Comparison of ENCODE assay signal across 11 cellular contexts in the genomic region with DNA sequence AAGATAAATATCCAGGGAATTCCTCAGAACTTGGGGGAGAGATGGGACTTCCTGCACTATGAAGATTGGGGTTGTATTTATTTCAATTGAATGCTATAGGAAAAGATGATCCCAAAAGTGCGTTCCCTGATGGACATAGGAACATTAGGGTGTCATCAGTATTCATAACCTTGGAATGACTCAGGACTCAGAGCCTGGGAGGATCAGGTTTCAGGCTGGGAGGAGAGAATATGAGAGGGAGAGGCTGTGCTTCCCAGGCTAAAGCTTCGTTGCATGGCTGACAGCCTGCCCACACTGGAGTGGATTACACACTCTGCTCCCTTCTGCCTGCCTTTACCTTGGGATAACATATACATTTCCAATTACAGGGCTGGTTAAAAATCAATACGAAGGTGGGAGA.
DNase-seq lines count a peak whose midpoint lies in the region; ATAC-seq and TF ChIP-seq lines count a peak whose summit lies in the region.
"Had no signal": no experiment of that assay in that cellular context is flagged by ENCODE, and none has a peak within 500 bp of the region (broad histone marks: within the 10 kb centered on the region; RNA-seq: fewer than 3 reads in every experiment).

No MANE protein-coding gene starts in this region.

- H3K4me3 ChIP-seq in fibroblast of villous mesenchyme (ENCODE audit: low read depth, low read length) (no peak overlapping the region), spleen (no peak overlapping the region)
- H3K4me3 ChIP-seq: BLaER1 treated with 17β-estradiol and CSF1 and Interleukin-3, amounts not matched to agents 10 nM and 100 nM; heart right ventricle had no signal

- WGBS in spleen, 5 donors, result 44 to 64% (median 57%) methylated on average over 3 of the region's 3 CpGs

- TF ChIP-seq CTCF in fibroblast of villous mesenchyme (IDR thresholded peaks at IDR 0.05; ENCODE audit: insufficient read depth, low read depth, low read length) (no peak), spleen (IDR thresholded peaks at IDR 0.05 in 8 of 11, conservative IDR thresholded peaks at IDR 0.05 in 3 of 11) (no peak)

- peak; percentile 33 for DNase-seq in NCI-H2107 treated with DMSO at 0.1 percent for 48 hours (lab: John Stamatoyannopoulos, UW; ENCODE audit: unreplicated experiment)
- no peak for DNase-seq in NCI-H2107 (lab: John Stamatoyannopoulos, UW)
- peak; percentile 74 for DNase-seq in RPMI7951 (ENCODE audit: low read depth)
- peak; percentile 82 for DNase-seq in fibroblast of villous mesenchyme (ENCODE audit: low read depth)
- DNase-seq in spleen, result no peak
- no peak for DNase-seq in anterior cingulate cortex (lab: John Stamatoyannopoulos, UW)
- DNase-seq in left colon, result no peak
- DNase-seq: heart right ventricle, MM.1S had no signal

- peak overlapping the region in 5 of 8 donors; percentile 7 to 56 (median 26) for H3K27ac ChIP-seq in spleen
- H3K27ac ChIP-seq: BLaER1 treated with 17β-estradiol and CSF1 and Interleukin-3, amounts not matched to agents 10 nM and 100 nM; heart right ventricle had no signal

- TF ChIP-seq POLR2A in spleen (IDR thresholded peaks at IDR 0.05), result no peak

- ATAC-seq in GM21737 (IDR thresholded peaks at IDR 0.05; ENCODE audit: unreplicated experiment), result no peak
- ATAC-seq in left colon, result no peak

- no peaks in the 10 kb centered on the region for H3K36me3 ChIP-seq in spleen
- H3K36me3 ChIP-seq: BLaER1 treated with 17β-estradiol and CSF1 and Interleukin-3, amounts not matched to agents 10 nM and 100 nM; heart right ventricle had no signal

- no peaks in the 10 kb centered on the region for H3K27me3 ChIP-seq in spleen (replicated peaks in 1 of 7)
- H3K27me3 ChIP-seq: BLaER1 treated with 17β-estradiol and CSF1 and Interleukin-3, amounts not matched to agents 10 nM and 100 nM; heart right ventricle had no signal

- intact Hi-C loops in spleen (cut with DNase I; ENCODE audit: low total_unique reads) (no loop called here), left colon (cut with DNase I, micrococcal nuclease) (no loop called here)

- H3K4me1 ChIP-seq in spleen, result no peaks in the 10 kb centered on the region
- H3K4me1 ChIP-seq: BLaER1 treated with 17β-estradiol and CSF1 and Interleukin-3, amounts not matched to agents 10 nM and 100 nM; heart right ventricle had no signal

- H3K9me3 ChIP-seq in spleen, result no peaks in the 10 kb centered on the region
- H3K9me3 ChIP-seq: BLaER1 treated with 17β-estradiol and CSF1 and Interleukin-3, amounts not matched to agents 10 nM and 100 nM; heart right ventricle had no signal

Comparison
In these comparisons a context has a peak if more than half of its experiments do, and no peak if none do; other contexts are left out.
1. DNase-seq: peak in NCI-H2107 treated with DMSO at 0.1 percent for 48 hours (single experiment), RPMI7951 (single experiment) and fibroblast of villous mesenchyme (single experiment); none in NCI-H2107 (single experiment), spleen (single experiment), anterior cingulate cortex (0 of 58) and left colon (0 of 2).